In the genomic region with DNA sequence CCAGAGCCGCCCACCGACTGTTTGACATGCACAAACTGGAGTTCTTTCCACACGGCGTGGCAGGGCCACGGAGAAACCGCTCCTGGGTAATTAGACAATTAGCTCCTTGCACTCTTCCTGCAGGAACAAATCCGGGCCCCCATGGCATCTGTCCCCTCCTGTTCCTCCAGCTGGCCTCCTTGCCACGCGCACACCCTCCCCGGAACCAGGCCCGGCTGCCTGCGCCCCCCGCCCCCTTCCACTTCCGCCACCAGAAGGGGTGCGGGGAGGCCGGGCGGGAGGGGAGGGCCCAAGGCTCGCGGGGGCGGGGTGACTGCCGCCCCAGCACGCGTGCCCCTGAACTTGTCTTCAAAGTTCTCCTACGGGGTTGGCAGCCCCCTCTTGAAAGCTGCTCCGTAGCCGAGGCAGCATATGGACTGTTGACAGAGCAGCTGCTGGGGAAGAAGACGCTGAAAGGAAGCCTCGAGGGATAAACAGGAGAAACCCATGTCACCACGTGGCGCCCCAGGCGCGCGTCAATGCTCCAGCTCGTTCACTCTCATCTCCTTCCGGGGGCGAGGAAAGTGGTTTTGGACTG, we compare ENCODE assay signal across 1 cellular context.
TF ChIP-seq lines count a peak whose summit lies in the region.

No MANE protein-coding gene starts in this region.

TF ChIP-seq in IMR-90, 13 proteins besides CTCF, POLR2A, EP300 and RAD21:
- no peak for TF ChIP-seq SMC3 (IDR thresholded peaks at IDR 0.05; ENCODE audit: low read depth, low read length)
- no peak for TF ChIP-seq RCOR1 (IDR thresholded peaks at IDR 0.05; ENCODE audit: insufficient replicate concordance, low read length)
- no peak for TF ChIP-seq RFX5 (IDR thresholded peaks at IDR 0.05; ENCODE audit: low read depth, low read length)
- TF ChIP-seq ELK1 (IDR thresholded peaks at IDR 0.05; ENCODE audit: borderline replicate concordance, low read depth, low read length), result no peak
- TF ChIP-seq CEBPB (IDR thresholded peaks at IDR 0.05; ENCODE audit: low read depth, low read length), result no peak
- no peak for TF ChIP-seq BHLHE40 (IDR thresholded peaks at IDR 0.05; ENCODE audit: low read depth, low read length)
- TF ChIP-seq NFE2L2 (IDR thresholded peaks at IDR 0.05; ENCODE audit: low read depth, low read length), result no peak
- no peak for TF ChIP-seq USF2 (IDR thresholded peaks at IDR 0.05; ENCODE audit: low read depth, low read length)
